17 cellular contexts compared by ENCODE assay signal in genomic region chr18:55706893-55707292, GRCh38.
DNase-seq lines count a peak whose midpoint lies in the region; TF ChIP-seq lines count a peak whose summit lies in the region.
"Had no signal": no experiment of that assay in that cellular context is flagged by ENCODE, and none has a peak within 500 bp of the region (broad histone marks: within the 10 kb centered on the region; RNA-seq: fewer than 3 reads in every experiment).

No MANE protein-coding gene starts in this region.

- H3K4me2 ChIP-seq in smooth muscle cell, result no peak overlapping the region

- H3K79me2 ChIP-seq in smooth muscle cell (ENCODE audit: low read depth), result no peaks in the 10 kb centered on the region

- no peak overlapping the region for H3K27ac ChIP-seq in SK-N-MC
- H3K27ac ChIP-seq in smooth muscle cell (ENCODE audit: low read depth), result peak overlapping the region; percentile 17
- no peak overlapping the region for H3K27ac ChIP-seq in sigmoid colon
- H3K27ac ChIP-seq: neutrophil, RWPE1, skin epidermis had no signal

- H3K27ac Mint-ChIP-seq in Calu3 (ENCODE audit: unreplicated experiment), result no peak overlapping the region

- no peaks in the 10 kb centered on the region for H3K27me3 Mint-ChIP-seq in Calu3 (ENCODE audit: unreplicated experiment)

- no peaks in the 10 kb centered on the region for H3K27me3 ChIP-seq in smooth muscle cell (ENCODE audit: low read depth)
- H3K27me3 ChIP-seq in sigmoid colon, result no peaks in the 10 kb centered on the region
- H3K27me3 ChIP-seq: neutrophil had no signal

- no peak overlapping the region for H3K4me3 Mint-ChIP-seq in Calu3 (ENCODE audit: low read depth, unreplicated experiment)

- peak; percentile 4 for DNase-seq in GM04504 (ENCODE audit: low read depth)
- peak; percentile 6 for DNase-seq in SK-N-MC (ENCODE audit: low read depth, low spot score)
- peak; percentile 58 for DNase-seq in fibroblast of peridontal ligament (ENCODE audit: extremely low read depth)
- no peak for DNase-seq in smooth muscle cell (lab: John Stamatoyannopoulos, UW; ENCODE audit: unreplicated experiment)
- DNase-seq in GM10248 (ENCODE audit: extremely low spot score), result no peak
- no peak for DNase-seq in Calu3
- no peak for DNase-seq in sigmoid colon
- DNase-seq: activated CD8-positive, alpha-beta memory T cell treated with anti-CD3 and anti-CD28 coated beads, Interleukin-2, amount 50 U/mL, for 4 hours; activated naive CD4-positive, alpha-beta T cell treated with Interleukin-2 at 50 U/mL for 16 hours; effector memory CD4-positive, alpha-beta T cell; NCI-H2029 treated with DMSO at 0.1 percent for 48 hours; NCI-H82; stimulated activated naive CD4-positive, alpha-beta T cell; T-helper 2 cell had no signal

- H3K4me1 ChIP-seq in smooth muscle cell (ENCODE audit: low read depth), result no peaks in the 10 kb centered on the region
- no peaks in the 10 kb centered on the region for H3K4me1 ChIP-seq in sigmoid colon

- H3K4me3 ChIP-seq in SK-N-MC (no peak overlapping the region), smooth muscle cell (no peak overlapping the region), sigmoid colon (no peak overlapping the region)
- H3K4me3 ChIP-seq: skin epidermis had no signal

- TF ChIP-seq EP300 in sigmoid colon (IDR thresholded peaks at IDR 0.05), result no peak

- TF ChIP-seq CTCF in smooth muscle cell (IDR thresholded peaks at IDR 0.05; ENCODE audit: borderline replicate concordance, insufficient read depth, poor library complexity, severe bottlenecking), result no peak
- TF ChIP-seq CTCF in GM10248 (IDR thresholded peaks at IDR 0.05; ENCODE audit: control extremely low read depth, extremely low read depth, low read depth, missing control alignments), result no peak
- no peak for TF ChIP-seq CTCF in Calu3 (IDR thresholded peaks at IDR 0.05; ENCODE audit: unreplicated experiment)
- no peak for TF ChIP-seq CTCF in sigmoid colon (IDR thresholded peaks at IDR 0.05)

- H2AFZ ChIP-seq in smooth muscle cell (ENCODE audit: low read depth), result no peak overlapping the region

- no peak overlapping the region for H3K9ac ChIP-seq in SK-N-MC (ENCODE audit: insufficient read length)
- H3K9ac ChIP-seq in smooth muscle cell (ENCODE audit: low read depth), result no peak overlapping the region

- no peaks in the 10 kb centered on the region for H3K4me1 Mint-ChIP-seq in Calu3 (ENCODE audit: low read depth, unreplicated experiment)

- peaks cover 4% of the 10 kb centered on the region for H3F3A ChIP-seq in smooth muscle cell (ENCODE audit: low read depth)

- H3K9me3 ChIP-seq in SK-N-MC (ENCODE audit: low read depth, low read length), result no peaks in the 10 kb centered on the region
- peaks cover 3% of the 10 kb centered on the region for H3K9me3 ChIP-seq in smooth muscle cell (replicated peaks; ENCODE audit: low read depth)
- H3K9me3 ChIP-seq in sigmoid colon, result peaks cover 0 to 4% (median 0%) of the 10 kb centered on the region in 4 donors
- H3K9me3 ChIP-seq: neutrophil had no signal

- H3K36me3 Mint-ChIP-seq in Calu3 (ENCODE audit: insufficient read depth, unreplicated experiment), result no peaks in the 10 kb centered on the region

- no peak for TF ChIP-seq POLR2A in sigmoid colon (IDR thresholded peaks at IDR 0.05)

- no peaks in the 10 kb centered on the region for H4K20me1 ChIP-seq in smooth muscle cell (ENCODE audit: low read depth)

- BruUV-seq in Calu3 (replicated peaks; lab: Mats Ljungman, UMichigan), result no TSS peak

- CTCF ChIA-PET in GM10248 (lab: Yijun Ruan, JAX) (no interaction called here), Calu3 (lab: Charles Lee) (interaction anchor here (0.6 kb wide), 1 partner anchor 975 kb away, joined by 3 read pairs; no protein-coding TSS in a partner anchor)

- 65% methylated on average over 3 of the region's 3 CpGs for WGBS in smooth muscle cell (ENCODE audit: low lambda C conversion rate)
- 67 to 84% methylated on average over 3 of the region's 3 CpGs for WGBS in sigmoid colon, 2 donors

- intact Hi-C loops in Calu3 (cut with micrococcal nuclease; ENCODE audit: unreplicated experiment), result no loop called here
- intact Hi-C loops in sigmoid colon (cut with DNase I), result no loop called here

- POLR2A ChIA-PET in GM10248 (lab: Yijun Ruan, JAX), result no interaction called here

- no peaks in the 10 kb centered on the region for H3K9me3 Mint-ChIP-seq in Calu3 (ENCODE audit: low read depth, unreplicated experiment)

- H3K36me3 ChIP-seq in SK-N-MC (ENCODE audit: insufficient read depth, low read length) (no peaks in the 10 kb centered on the region), smooth muscle cell (ENCODE audit: low read depth) (no peaks in the 10 kb centered on the region), sigmoid colon (no peaks in the 10 kb centered on the region)
- H3K36me3 ChIP-seq: neutrophil had no signal

Comparison
In these comparisons a context has a peak if more than half of its experiments do, and no peak if none do; other contexts are left out.
1. DNase-seq: peak in GM04504 (single experiment), SK-N-MC (single experiment) and fibroblast of peridontal ligament (single experiment); none in smooth muscle cell (single experiment), GM10248 (single experiment), Calu3 (single experiment) and sigmoid colon (single experiment).